23 cellular contexts compared by ENCODE assay signal in genomic region chr7:128214463-128214862, GRCh38. TPM values are rescaled to one million over a fixed set of nuclear protein-coding genes. Genes with fewer than 3 reads are reported as not detected.
"Had no signal": no experiment of that assay in that cellular context is flagged by ENCODE, and none has a peak within 500 bp of the region (broad histone marks: within the 10 kb centered on the region; RNA-seq: fewer than 3 reads in every experiment).

No MANE protein-coding gene starts in this region.

- H3K36me3 ChIP-seq: heart left ventricle, sigmoid colon, tibial artery, upper lobe of left lung, uterus had no signal

- H3K9me3 ChIP-seq: heart left ventricle, sigmoid colon, tibial artery, upper lobe of left lung, uterus had no signal

- DNase-seq: effector memory CD4-positive, alpha-beta T cell; heart left ventricle; hippocampal formation; left ventricle myocardium superior; mesenchymal stem cell; midbrain; naive B cell; stimulated activated CD4-positive, alpha-beta T cell treated with anti-CD3 and anti-CD28 coated beads, Interleukin-2, amount 100 ng/mL, for 48 hours; stimulated activated naive CD4-positive, alpha-beta T cell treated with Interleukin-2 at 50 U/mL for 16 hours; tibial artery; upper lobe of left lung; uterus had no signal

- H3K9me3 Mint-ChIP-seq: nephron had no signal

- H3K4me3 Mint-ChIP-seq: naive B cell, nephron had no signal

- H3K4me2 ChIP-seq: smooth muscle cell had no signal

- H3K4me1 ChIP-seq: uterus had no signal

- H3K27ac ChIP-seq: heart left ventricle, sigmoid colon, tibial artery, upper lobe of left lung, uterus had no signal

- H3K36me3 Mint-ChIP-seq: naive B cell had no signal

- H3K4me3 ChIP-seq: heart left ventricle, lung, sigmoid colon, smooth muscle cell, tibial artery, upper lobe of left lung, uterus had no signal

- H3K27me3 ChIP-seq: upper lobe of left lung had no signal

- ATAC-seq: esophagus mucosa, heart left ventricle, left colon, left ventricle myocardium superior had no signal

RNA-seq across cellular contexts. Expression of gene LEP, which starts 26.6 kb away (rescaled TPM):
- total RNA-seq: frontal cortex, glomerular endothelial cell, kidney epithelial cell, pulmonary artery endothelial cell, smooth muscle cell, temporal lobe, upper lobe of left lung, uterus had no signal
- polyA plus RNA-seq: smooth muscle cell had no signal
